In genomic region chr5:43312076-43312620, GRCh38 we compare ENCODE assay signal across 8 cellular contexts. TPM values are rescaled to one million over a fixed set of nuclear protein-coding genes. Genes with fewer than 3 reads are reported as not detected.
DNase-seq lines count a peak whose midpoint lies in the region; ATAC-seq and TF ChIP-seq lines count a peak whose summit lies in the region.

No MANE protein-coding gene starts in this region.

- H3K4me3 ChIP-seq in GM12865 (ENCODE audit: low read depth, low read length), result peak overlapping the region; percentile 80
- peak overlapping the region; percentile 79 to 85 for H3K4me3 ChIP-seq in Panc1 (ENCODE audit: low read depth in 2 of 2, low read length in 2 of 2)
- peak overlapping the region; percentile 84 to 93 (median 90) for H3K4me3 ChIP-seq in esophagus squamous epithelium
- H3K4me3 ChIP-seq in sigmoid colon, result peak overlapping the region; percentile 58 to 89 (median 75)

- H3K27me3 ChIP-seq in Panc1 (ENCODE audit: control insufficient read depth, insufficient read depth, low read length) (no peaks in the 10 kb centered on the region), esophagus squamous epithelium (no peaks in the 10 kb centered on the region), sigmoid colon (no peaks in the 10 kb centered on the region)

- no TSS peak for BruUV-seq in Panc1 (replicated peaks; lab: Mats Ljungman, UMichigan)

- no peak for TF ChIP-seq CTCF in GM12865 (IDR thresholded peaks at IDR 0.05; ENCODE audit: insufficient read depth, low read depth, low read length, missing control alignments)
- no peak for TF ChIP-seq CTCF in Panc1 (IDR thresholded peaks at IDR 0.05)
- TF ChIP-seq CTCF in esophagus squamous epithelium (IDR thresholded peaks at IDR 0.05), result no peak
- no peak for TF ChIP-seq CTCF in sigmoid colon (IDR thresholded peaks at IDR 0.05)
- no peak for TF ChIP-seq CTCF in omental fat pad (IDR thresholded peaks at IDR 0.05)

- CTCF ChIA-PET in Panc1 (lab: Charles Lee), result interaction anchor here (1.4 to 2.3 kb wide), 2 partner anchors 78 to 172 kb away, joined by 6 read pairs; partner anchors contain the start of gene TMEM267

- in situ Hi-C loops in Panc1 (cut with HindIII; ENCODE audit: low pct_unique_long_range_greater_than_20kb, low sequenced_read_pairs), result no loop called here

- no peak for TF ChIP-seq POLR2A in esophagus squamous epithelium (IDR thresholded peaks at IDR 0.05)
- TF ChIP-seq POLR2A in sigmoid colon (IDR thresholded peaks at IDR 0.05), result no peak

- no peaks in the 10 kb centered on the region for H3K9me3 ChIP-seq in Panc1 (ENCODE audit: control insufficient read depth, insufficient read depth, low read depth, low read length)
- H3K9me3 ChIP-seq in esophagus squamous epithelium, result no peaks in the 10 kb centered on the region
- no peaks in the 10 kb centered on the region for H3K9me3 ChIP-seq in sigmoid colon

- no peak for ATAC-seq in Panc1
- ATAC-seq in HG03097 (IDR thresholded peaks at IDR 0.05; ENCODE audit: low FRiP score, unreplicated experiment), result no peak
- ATAC-seq in omental fat pad (ENCODE audit: low FRiP score), result no peak

- DNase-seq in GM12865 (ENCODE audit: low read depth), result no peak
- DNase-seq in Panc1 (ENCODE audit: low read depth, low spot score), result no peak
- DNase-seq in esophagus squamous epithelium (lab: John Stamatoyannopoulos, UW), result no peak
- DNase-seq in sigmoid colon, result no peak
- no peak for DNase-seq in omental fat pad (ENCODE audit: low spot score)
- DNase-seq in DMS 273 treated with DMSO at 0.1 percent for 48 hours (lab: John Stamatoyannopoulos, UW), result no peak
- DNase-seq in hippocampal formation (lab: John Stamatoyannopoulos, UW), result no peak

- peaks cover 3% of the 10 kb centered on the region; the same call in 1 of the 2 replicates for H3K36me3 ChIP-seq in Panc1 (ENCODE audit: control insufficient read depth, insufficient read depth, low read length)
- H3K36me3 ChIP-seq in esophagus squamous epithelium, result peaks cover 0 to 6% (median 0%) of the 10 kb centered on the region in 3 donors
- H3K36me3 ChIP-seq in sigmoid colon, result no peaks in the 10 kb centered on the region

- H3K4me1 ChIP-seq in Panc1 (ENCODE audit: control insufficient read depth, insufficient read depth, low read length) (peaks cover 14% of the 10 kb centered on the region), esophagus squamous epithelium (peaks cover 9 to 74% (median 25%) of the 10 kb centered on the region in 3 donors), sigmoid colon (peaks cover 0 to 28% (median 18%) of the 10 kb centered on the region in 4 donors)

- peak overlapping the region; percentile 98 for H3K27ac ChIP-seq in Panc1 (ENCODE audit: low read length)
- H3K27ac ChIP-seq in esophagus squamous epithelium, result peak overlapping the region in 3 of 4 donors; percentile 96 to 98 (median 98)
- H3K27ac ChIP-seq in sigmoid colon, result peak overlapping the region; percentile 87 to 94 (median 89)

- POLR2A ChIA-PET in Panc1 (lab: Charles Lee), result interaction anchor here (0.5 kb wide), 1 partner anchor 15 kb away, joined by 8 read pairs; no protein-coding TSS in a partner anchor

- no peak for TF ChIP-seq EP300 in sigmoid colon (IDR thresholded peaks at IDR 0.05)

- intact Hi-C loops in Panc1 (cut with micrococcal nuclease; ENCODE audit: unreplicated experiment) (no loop called here), esophagus squamous epithelium (cut with DNase I) (no loop called here), sigmoid colon (cut with DNase I) (loop anchor here (2.0 to 10.0 kb wide), 7 partner anchors 120 to 817 kb away; partner anchors contain the start of genes C5orf34, NIM1K and ZNF131)

- 32 to 34% methylated on average over 4 to 5 of the region's 5 CpGs for WGBS in esophagus squamous epithelium, 2 donors
- 37 to 47% methylated on average over 5 of the region's 5 CpGs for WGBS in sigmoid colon, 2 donors

RNA-seq across cellular contexts. Expression of gene HMGCS1, which starts 1.1 kb away (rescaled TPM):
- total RNA-seq in Panc1 (2021; ENCODE audit: unreplicated experiment), result 66.1 TPM
- 20.2 TPM for polyA plus RNA-seq in Panc1 (2012; ENCODE audit: insufficient read length)
- 100 to 1,000 TPM in 3 of 4 donors, 10 to 100 TPM in 1; 86.6 to 278 (median 148) TPM for total RNA-seq in esophagus squamous epithelium
- total RNA-seq in sigmoid colon, result 10 to 100 TPM; 13.0 to 20.7 (median 16.0) TPM
- 100 to 1,000 TPM in 2 of 3 donors, 10 to 100 TPM in 1; 62.5 to 132 (median 131) TPM for polyA plus RNA-seq in sigmoid colon
- total RNA-seq in omental fat pad, result 10 to 100 TPM in 3 of 4 donors, 1 to 10 TPM in 1; 9.8 to 34.5 (median 18.4) TPM
